In genomic region chr10:97010695-97011206, GRCh38 we compare ENCODE assay signal across 1 cellular context.
TF ChIP-seq lines count a peak whose summit lies in the region.

No MANE protein-coding gene starts in this region.

TF ChIP-seq in HepG2, 621 proteins besides CTCF, POLR2A, EP300 and RAD21 (continued from another document):
- no peak for TF ChIP-seq ZNF564 (CRISPR knock-in tag; IDR thresholded peaks at IDR 0.05)
